25 cellular contexts compared by ENCODE assay signal in genomic region chr2:56102866-56103265, GRCh38.
DNase-seq lines count a peak whose midpoint lies in the region; ATAC-seq, FAIRE-seq and TF ChIP-seq lines count a peak whose summit lies in the region.
"Had no signal": no experiment of that assay in that cellular context is flagged by ENCODE, and none has a peak within 500 bp of the region (broad histone marks: within the 10 kb centered on the region; RNA-seq: fewer than 3 reads in every experiment).

No MANE protein-coding gene starts in this region.

- intact Hi-C loops in naive thymus-derived CD4-positive, alpha-beta T cell (cut with micrococcal nuclease): no loop called here

- H3K27ac Mint-ChIP-seq in astrocyte (ENCODE audit: unreplicated experiment): peak overlapping the region; percentile 15
- H3K27ac Mint-ChIP-seq in naive thymus-derived CD4-positive, alpha-beta T cell: no peak overlapping the region
- H3K27ac Mint-ChIP-seq: activated T-cell treated with anti-CD3 and anti-CD28 coated beads, Interleukin-2, amount 50 U/mL, for 72 hours; dendritic cell treated with granulocyte-macrophage colony-stimulating factor and Interleukin-4, amounts not matched to agents 40 ng/mL and 50 ng/mL, for 4 days; memory B cell; stimulated activated naive CD8-positive, alpha-beta T cell treated with anti-CD3 and anti-CD28 coated beads, Interleukin-15, amount 100 ng/mL, for 72 hours had no signal

- H3K9ac ChIP-seq in astrocyte (ENCODE audit: low read length): no peak overlapping the region
- H3K9ac ChIP-seq: BLaER1 had no signal

- H3K4me1 Mint-ChIP-seq in astrocyte (ENCODE audit: low read depth, unreplicated experiment): peaks cover 14% of the 10 kb centered on the region
- H3K4me1 Mint-ChIP-seq in naive thymus-derived CD4-positive, alpha-beta T cell: no peaks in the 10 kb centered on the region
- H3K4me1 Mint-ChIP-seq: memory B cell; stimulated activated naive CD8-positive, alpha-beta T cell treated with anti-CD3 and anti-CD28 coated beads, Interleukin-15, amount 100 ng/mL, for 72 hours had no signal

- H4K20me1 ChIP-seq in astrocyte (ENCODE audit: insufficient read depth, low read length): no peaks in the 10 kb centered on the region
- H4K20me1 ChIP-seq: BLaER1 had no signal

- H3K27me3 ChIP-seq in astrocyte (ENCODE audit: insufficient read depth, low read length): no peaks in the 10 kb centered on the region
- no peaks in the 10 kb centered on the region for H3K27me3 ChIP-seq in foreskin keratinocyte
- H3K27me3 ChIP-seq in naive thymus-derived CD4-positive, alpha-beta T cell (ENCODE audit: control insufficient read depth in 2 of 2, insufficient read depth in 2 of 2, low read length in 2 of 2): no peaks in the 10 kb centered on the region
- H3K27me3 ChIP-seq: BLaER1, heart left ventricle, tibial nerve had no signal

- no peaks in the 10 kb centered on the region for H3K79me2 ChIP-seq in astrocyte (ENCODE audit: insufficient read depth, low read length)

- CTCF ChIA-PET in naive thymus-derived CD4-positive, alpha-beta T cell (lab: Charles Lee): no interaction called here

- peak; percentile 25 for ATAC-seq in foreskin keratinocyte
- no peak for ATAC-seq in naive thymus-derived CD4-positive, alpha-beta T cell
- no peak for ATAC-seq in HG03442 (IDR thresholded peaks at IDR 0.05; ENCODE audit: unreplicated experiment)
- no peak for ATAC-seq in HG02852 (IDR thresholded peaks at IDR 0.05; ENCODE audit: unreplicated experiment)
- ATAC-seq: activated T-cell treated with anti-CD3 and anti-CD28 coated beads, Interleukin-2, amount 50 U/mL, for 72 hours; HCT116; heart left ventricle; left cardiac atrium; psoas muscle; stimulated activated naive CD8-positive, alpha-beta T cell treated with anti-CD3 and anti-CD28 coated beads, Interleukin-15, amount 100 ng/mL, for 72 hours had no signal

- no peak overlapping the region for H3K27ac ChIP-seq in astrocyte (ENCODE audit: low read depth, low read length)
- no peak overlapping the region for H3K27ac ChIP-seq in foreskin keratinocyte
- H3K27ac ChIP-seq in naive thymus-derived CD4-positive, alpha-beta T cell (ENCODE audit: low read depth, low read length): no peak overlapping the region
- H3K27ac ChIP-seq: BLaER1, heart left ventricle, psoas muscle, SK-N-MC, tibial nerve had no signal

- no peak overlapping the region for H3K4me3 Mint-ChIP-seq in astrocyte (ENCODE audit: unreplicated experiment)
- no peak overlapping the region for H3K4me3 Mint-ChIP-seq in naive thymus-derived CD4-positive, alpha-beta T cell
- H3K4me3 Mint-ChIP-seq: activated T-cell treated with anti-CD3 and anti-CD28 coated beads, Interleukin-2, amount 50 U/mL, for 72 hours; dendritic cell treated with granulocyte-macrophage colony-stimulating factor and Interleukin-4, amounts not matched to agents 40 ng/mL and 50 ng/mL, for 4 days; memory B cell; stimulated activated naive CD8-positive, alpha-beta T cell treated with anti-CD3 and anti-CD28 coated beads, Interleukin-15, amount 100 ng/mL, for 72 hours had no signal

- no peaks in the 10 kb centered on the region for H3K4me1 ChIP-seq in astrocyte (ENCODE audit: insufficient read depth, low read length)
- no peaks in the 10 kb centered on the region for H3K4me1 ChIP-seq in foreskin keratinocyte
- no peaks in the 10 kb centered on the region for H3K4me1 ChIP-seq in naive thymus-derived CD4-positive, alpha-beta T cell (ENCODE audit: control insufficient read depth in 2 of 2, insufficient read depth in 2 of 2, low read length in 2 of 2)
- H3K4me1 ChIP-seq: BLaER1, heart left ventricle, psoas muscle, tibial nerve had no signal

- no peaks in the 10 kb centered on the region for H3K9me3 ChIP-seq in astrocyte (ENCODE audit: insufficient read depth, low read depth, low read length)
- H3K9me3 ChIP-seq in naive thymus-derived CD4-positive, alpha-beta T cell (ENCODE audit: control insufficient read depth in 2 of 3, low read length in 3 of 3): no peaks in the 10 kb centered on the region
- H3K9me3 ChIP-seq: BLaER1, heart left ventricle, psoas muscle, tibial nerve had no signal

- H3K9me3 Mint-ChIP-seq in astrocyte (ENCODE audit: unreplicated experiment): peaks cover 9% of the 10 kb centered on the region
- peaks cover 0 to 8% (median 0%) of the 10 kb centered on the region in 11 donors for H3K9me3 Mint-ChIP-seq in naive thymus-derived CD4-positive, alpha-beta T cell
- H3K9me3 Mint-ChIP-seq: dendritic cell treated with granulocyte-macrophage colony-stimulating factor and Interleukin-4, amounts not matched to agents 40 ng/mL and 50 ng/mL, for 4 days; memory B cell; stimulated activated naive CD8-positive, alpha-beta T cell treated with anti-CD3 and anti-CD28 coated beads, Interleukin-15, amount 100 ng/mL, for 72 hours had no signal

- POLR2A ChIA-PET in naive thymus-derived CD4-positive, alpha-beta T cell (lab: Charles Lee): no interaction called here

- H3K4me3 ChIP-seq in astrocyte (ENCODE audit: insufficient read depth, low read depth, low read length): no peak overlapping the region
- H3K4me3 ChIP-seq in naive thymus-derived CD4-positive, alpha-beta T cell (ENCODE audit: low read length): no peak overlapping the region
- H3K4me3 ChIP-seq: BLaER1, heart left ventricle, psoas muscle, SK-N-MC, tibial nerve had no signal

- DNase-seq in AG08395 (ENCODE audit: low spot score): peak; percentile 43
- DNase-seq in HS-27A (ENCODE audit: low read depth): peak; percentile 26
- peak; percentile 8 for DNase-seq in astrocyte (ENCODE audit: low read depth)
- peak in 1 of 2 donors; percentile 29 for DNase-seq in foreskin keratinocyte
- DNase-seq in naive thymus-derived CD4-positive, alpha-beta T cell: no peak
- no peak for DNase-seq in GM10266 (ENCODE audit: extremely low spot score)
- DNase-seq: activated CD4-positive, alpha-beta T cell treated with anti-CD3 and anti-CD28 coated beads for 4 hours; activated naive CD4-positive, alpha-beta T cell treated with Interleukin-2 at 50 U/mL for 16 hours; activated T-cell treated with anti-CD3 and anti-CD28 coated beads, Interleukin-2, amount 50 U/mL, for 72 hours; amygdala; caudate nucleus; heart left ventricle; left cardiac atrium; psoas muscle; RPMI8226; stimulated activated naive CD8-positive, alpha-beta T cell treated with anti-CD3 and anti-CD28 coated beads, Interleukin-15, amount 100 ng/mL, for 72 hours had no signal

- TF ChIP-seq CTCF in astrocyte (IDR thresholded peaks at IDR 0.05; ENCODE audit: insufficient read depth, low read depth, low read length): no peak
- TF ChIP-seq CTCF in foreskin keratinocyte (conservative IDR thresholded peaks at IDR 0.05): no peak
- TF ChIP-seq CTCF in GM10266 (IDR thresholded peaks at IDR 0.05; ENCODE audit: control insufficient read depth, insufficient read depth, low read depth, missing control alignments): no peak

- H3K36me3 ChIP-seq in astrocyte (ENCODE audit: insufficient read depth, low read length): no peaks in the 10 kb centered on the region
- no peaks in the 10 kb centered on the region for H3K36me3 ChIP-seq in naive thymus-derived CD4-positive, alpha-beta T cell (ENCODE audit: control insufficient read depth in 2 of 3, insufficient read depth in 3 of 3, low read length in 3 of 3)
- H3K36me3 ChIP-seq: BLaER1, heart left ventricle, tibial nerve had no signal

- FAIRE-seq in astrocyte (lab: Jason Lieb, UNC): no peak
- FAIRE-seq: A204.1 had no signal

- H3K27me3 Mint-ChIP-seq in astrocyte (ENCODE audit: low read depth, unreplicated experiment): peaks cover 3% of the 10 kb centered on the region
- peaks cover 0 to 11% (median 0%) of the 10 kb centered on the region in 5 donors for H3K27me3 Mint-ChIP-seq in naive thymus-derived CD4-positive, alpha-beta T cell
- H3K27me3 Mint-ChIP-seq: dendritic cell treated with granulocyte-macrophage colony-stimulating factor and Interleukin-4, amounts not matched to agents 40 ng/mL and 50 ng/mL, for 4 days had no signal

- no peaks in the 10 kb centered on the region for H3K36me3 Mint-ChIP-seq in astrocyte (ENCODE audit: low read depth, unreplicated experiment)
- H3K36me3 Mint-ChIP-seq in naive thymus-derived CD4-positive, alpha-beta T cell: no peaks in the 10 kb centered on the region
- H3K36me3 Mint-ChIP-seq: memory B cell had no signal

- no peak overlapping the region for H3K4me2 ChIP-seq in astrocyte (ENCODE audit: low read length)
- H3K4me2 ChIP-seq: BLaER1 had no signal

- H2AFZ ChIP-seq in astrocyte (ENCODE audit: low read depth, low read length): no peak overlapping the region

Comparison
In these comparisons a context has a peak if more than half of its experiments do, and no peak if none do; other contexts are left out.
1. DNase-seq: peak in AG08395 (single experiment), HS-27A (single experiment) and astrocyte (single experiment); none in naive thymus-derived CD4-positive, alpha-beta T cell (0 of 9) and GM10266 (single experiment).